20 cellular contexts compared by ENCODE assay signal in genomic region chr1:1390675-1391074, GRCh38. TPM values are rescaled to one million over a fixed set of nuclear protein-coding genes. Genes with fewer than 3 reads are reported as not detected.
"Had no signal": no experiment of that assay in that cellular context is flagged by ENCODE, and none has a peak within 500 bp of the region (broad histone marks: within the 10 kb centered on the region; RNA-seq: fewer than 3 reads in every experiment).

No MANE protein-coding gene starts in this region.

- H3K9me3 ChIP-seq: colonic mucosa, heart right ventricle, left lung, neutrophil, stomach, thoracic aorta, transverse colon had no signal

- H3K27me3 ChIP-seq: colonic mucosa, heart right ventricle, left lung, neutrophil, stomach, transverse colon had no signal

- H3K4me1 ChIP-seq: colonic mucosa, transverse colon had no signal

- DNase-seq: colonic mucosa; effector CD4-positive, alpha-beta T cell; endodermal cell; foreskin melanocyte; heart right ventricle; hypothalamus; naive thymus-derived CD4-positive, alpha-beta T cell; nephron progenitor cell; small intestine; stimulated activated CD4-positive, alpha-beta T cell treated with anti-CD3 and anti-CD28 coated beads, Interleukin-12 subunit alpha, Interleukin-12 subunit beta, amount 100 ng/mL, for 4 hours; stimulated activated naive CD4-positive, alpha-beta T cell; stomach; substantia nigra; transverse colon had no signal

- H3K27ac ChIP-seq: colonic mucosa, neutrophil, stomach, thoracic aorta, transverse colon had no signal

- ATAC-seq: left lung; naive thymus-derived CD4-positive, alpha-beta T cell had no signal

- H3K4me3 ChIP-seq: colonic mucosa, heart right ventricle, left lung, stomach, thoracic aorta, transverse colon had no signal

RNA-seq across cellular contexts. Expression of gene ANKRD65, which starts 30.4 kb away (rescaled TPM):
- total RNA-seq: glomerular endothelial cell; mononuclear cell; naive thymus-derived CD4-positive, alpha-beta T cell had no signal

RNA-seq across cellular contexts. Expression of gene MXRA8, which starts 32.3 kb away (rescaled TPM):
- total RNA-seq: dermis microvascular lymphatic vessel endothelial cell had no signal
